ENCODE assay signal across 16 cellular contexts in genomic region chr4:75598390-75598789, GRCh38. TPM values are rescaled to one million over a fixed set of nuclear protein-coding genes. Genes with fewer than 3 reads are reported as not detected.
DNase-seq lines count a peak whose midpoint lies in the region; ATAC-seq, FAIRE-seq and TF ChIP-seq lines count a peak whose summit lies in the region.
"Had no signal": no experiment of that assay in that cellular context is flagged by ENCODE, and none has a peak within 500 bp of the region (broad histone marks: within the 10 kb centered on the region; RNA-seq: fewer than 3 reads in every experiment).

No MANE protein-coding gene starts in this region.

- no peak overlapping the region for H2BK20ac ChIP-seq in IMR-90 (ENCODE audit: low read depth, low read length)

- no peak overlapping the region for H3K18ac ChIP-seq in IMR-90 (ENCODE audit: low read depth, low read length)

- H3K4me3 ChIP-seq in IMR-90 (ENCODE audit: insufficient read depth, low read depth, low read length) = no peak overlapping the region
- no peak overlapping the region for H3K4me3 ChIP-seq in astrocyte (ENCODE audit: insufficient read depth, low read depth, low read length)
- H3K4me3 ChIP-seq: skin epidermis, upper lobe of left lung had no signal

- TF ChIP-seq POLR2A in IMR-90 (IDR thresholded peaks at IDR 0.05; ENCODE audit: low read depth, low read length) = no peak

- no peak overlapping the region for H2AK5ac ChIP-seq in IMR-90 (ENCODE audit: low read depth, low read length)

- H3K27me3 ChIP-seq in IMR-90 (ENCODE audit: control insufficient read depth, insufficient read depth, low read length) = peaks cover 6% of the 10 kb centered on the region
- H3K27me3 ChIP-seq in astrocyte (ENCODE audit: insufficient read depth, low read length) = no peaks in the 10 kb centered on the region
- H3K27me3 ChIP-seq: upper lobe of left lung had no signal

- no peak overlapping the region for H2AFZ ChIP-seq in IMR-90 (replicated peaks; ENCODE audit: low read length, poor library complexity)
- no peak overlapping the region for H2AFZ ChIP-seq in astrocyte (ENCODE audit: low read depth, low read length)

- H3K4me1 Mint-ChIP-seq in astrocyte (ENCODE audit: low read depth, unreplicated experiment) = peaks cover 7% of the 10 kb centered on the region

- POLR2A ChIA-PET in IMR-90 (lab: Charles Lee; ENCODE audit: unreplicated experiment) = no interaction called here

- H4K91ac ChIP-seq in IMR-90 (ENCODE audit: insufficient read depth, low read depth, low read length) = no peak overlapping the region

- no CpG with 5 or more reads among the region's 3 CpGs for WGBS in IMR-90 (ENCODE audit: extremely low coverage in 2 of 2, insufficient read length in 1 of 2), 2 experiments

- H3K4me2 ChIP-seq in IMR-90 (ENCODE audit: low read depth, low read length) (no peak overlapping the region), astrocyte (ENCODE audit: low read length) (no peak overlapping the region)

- no peaks in the 10 kb centered on the region for H4K20me1 ChIP-seq in IMR-90 (ENCODE audit: insufficient read depth, low read length)
- no peaks in the 10 kb centered on the region for H4K20me1 ChIP-seq in astrocyte (ENCODE audit: insufficient read depth, low read length)

- H3K14ac ChIP-seq in IMR-90 (replicated peaks; ENCODE audit: low read depth, low read length) = no peak overlapping the region

- peak overlapping the region; percentile 63 for H3K27ac Mint-ChIP-seq in astrocyte (ENCODE audit: unreplicated experiment)
- H3K27ac Mint-ChIP-seq: activated naive CD8-positive, alpha-beta T cell had no signal

- ATAC-seq in IMR-90 (ENCODE audit: low read depth) (no peak), HG03521 (IDR thresholded peaks at IDR 0.05; ENCODE audit: unreplicated experiment) (no peak), left lobe of liver (no peak)

- no peak overlapping the region for H3K27ac ChIP-seq in IMR-90 (ENCODE audit: insufficient read depth, low read length)
- no peak overlapping the region for H3K27ac ChIP-seq in astrocyte (ENCODE audit: low read depth, low read length)
- H3K27ac ChIP-seq: skin epidermis, upper lobe of left lung had no signal

- no peak overlapping the region for H3K9ac ChIP-seq in IMR-90 (ENCODE audit: low read depth, low read length)
- H3K9ac ChIP-seq in astrocyte (ENCODE audit: low read length) = no peak overlapping the region

- no peaks in the 10 kb centered on the region for H3K27me3 Mint-ChIP-seq in astrocyte (ENCODE audit: low read depth, unreplicated experiment)
- H3K27me3 Mint-ChIP-seq: activated naive CD8-positive, alpha-beta T cell had no signal

- TF ChIP-seq RAD21 in IMR-90 (IDR thresholded peaks at IDR 0.05; ENCODE audit: low read length) = no peak

- in situ Hi-C loops in Caki2 (cut with HindIII; ENCODE audit: low pct_unique_long_range_greater_than_20kb, low sequenced_read_pairs) (no loop called here), IMR-90 (cut with MboI; ENCODE audit: low sequenced_read_pairs) (no loop called here)

- H3K4ac ChIP-seq in IMR-90 (ENCODE audit: low read depth, low read length) = no peak overlapping the region

- peak; percentile 43 for FAIRE-seq in astrocyte (lab: Jason Lieb, UNC)

- H3K36me3 Mint-ChIP-seq in astrocyte (ENCODE audit: low read depth, unreplicated experiment) = no peaks in the 10 kb centered on the region

- H3K36me3 ChIP-seq in IMR-90 (ENCODE audit: control insufficient read depth, insufficient read depth, low read length) (no peaks in the 10 kb centered on the region), astrocyte (ENCODE audit: insufficient read depth, low read length) (no peaks in the 10 kb centered on the region)
- H3K36me3 ChIP-seq: upper lobe of left lung had no signal

- no peak overlapping the region for H2BK120ac ChIP-seq in IMR-90 (ENCODE audit: low read depth, low read length)

- no peaks in the 10 kb centered on the region for H3K79me1 ChIP-seq in IMR-90 (ENCODE audit: low read depth in 1 of 2, low read length in 2 of 2)

- no peak overlapping the region for H4K5ac ChIP-seq in IMR-90 (ENCODE audit: low read depth, low read length)

- H3K56ac ChIP-seq in IMR-90 (ENCODE audit: extremely low read depth, insufficient read depth, low read length) = no peak overlapping the region

- H2BK5ac ChIP-seq in IMR-90 (ENCODE audit: low read depth, low read length, poor library complexity, severe bottlenecking) = no peak overlapping the region

- no peak overlapping the region for H4K8ac ChIP-seq in IMR-90 (ENCODE audit: low read depth in 2 of 2, low read length in 2 of 2)

- no peaks in the 10 kb centered on the region for H3K4me1 ChIP-seq in IMR-90 (ENCODE audit: control insufficient read depth, insufficient read depth, low read length)
- H3K4me1 ChIP-seq in astrocyte (ENCODE audit: insufficient read depth, low read length) = no peaks in the 10 kb centered on the region
- H3K4me1 ChIP-seq: upper lobe of left lung had no signal

- CTCF ChIA-PET in IMR-90 (lab: Yijun Ruan, JAX) = no interaction called here

- no peak for TF ChIP-seq CTCF in IMR-90 (conservative IDR thresholded peaks at IDR 0.05; ENCODE audit: low read depth, low read length)
- no peak for TF ChIP-seq CTCF in astrocyte (IDR thresholded peaks at IDR 0.05; ENCODE audit: insufficient read depth, low read depth, low read length)

- peaks cover 2% of the 10 kb centered on the region; the same call in 1 of the 2 replicates for H3K9me1 ChIP-seq in IMR-90 (ENCODE audit: insufficient read depth, low read length)

- no peaks in the 10 kb centered on the region for H3K9me3 Mint-ChIP-seq in astrocyte (ENCODE audit: unreplicated experiment)

- no peaks in the 10 kb centered on the region for H3K79me2 ChIP-seq in astrocyte (ENCODE audit: insufficient read depth, low read length)

- dilution Hi-C loops in IMR-90 (cut with HindIII; ENCODE audit: low sequenced_read_pairs, unreplicated experiment) = no loop called here

- no peak overlapping the region for H3K4me3 Mint-ChIP-seq in astrocyte (ENCODE audit: unreplicated experiment)
- H3K4me3 Mint-ChIP-seq: activated naive CD8-positive, alpha-beta T cell had no signal

- H3K23ac ChIP-seq in IMR-90 (ENCODE audit: low read depth, low read length) = no peak overlapping the region

- no TSS peak for BruUV-seq in IMR-90 (replicated peaks; lab: Mats Ljungman, UMichigan)

- no peaks in the 10 kb centered on the region for H3K9me3 ChIP-seq in IMR-90 (ENCODE audit: control insufficient read depth, insufficient read depth, low read length)
- H3K9me3 ChIP-seq in astrocyte (ENCODE audit: insufficient read depth, low read depth, low read length) = no peaks in the 10 kb centered on the region
- H3K9me3 ChIP-seq: upper lobe of left lung had no signal

- intact Hi-C loops in IMR-90 (cut with micrococcal nuclease) = no loop called here

- no peak overlapping the region for H2AK9ac ChIP-seq in IMR-90 (replicated peaks; ENCODE audit: low read depth, low read length, poor library complexity)

- DNase-seq in Caki2 (ENCODE audit: low read depth) = peak; percentile 8
- DNase-seq in IMR-90 = peak; percentile 39
- peak; percentile 76 for DNase-seq in astrocyte (ENCODE audit: low read depth)
- DNase-seq in kidney tubule cell (ENCODE audit: low spot score) = peak; percentile 38
- no peak for DNase-seq in NCI-H446 (lab: John Stamatoyannopoulos, UW)
- DNase-seq in left lobe of liver (ENCODE audit: low spot score) = no peak
- DNase-seq: activated CD4-positive, alpha-beta T cell treated with anti-CD3 and anti-CD28 coated beads, Interleukin-2, amount 50 U/mL, for 4 hours; DMS79 treated with DMSO at 0.1 percent for 48 hours; effector CD4-positive, alpha-beta T cell; KG1; NCI-H446 treated with DMSO at 0.1 percent for 48 hours; upper lobe of left lung had no signal

- H2BK15ac ChIP-seq in IMR-90 (ENCODE audit: low read depth, low read length) = no peak overlapping the region

TF ChIP-seq in IMR-90, 13 proteins besides CTCF, POLR2A, EP300 and RAD21:
- TF ChIP-seq CEBPB (IDR thresholded peaks at IDR 0.05; ENCODE audit: low read depth, low read length) (peak; percentile 31; the same call in 1 of the 2 replicates), MAFK (IDR thresholded peaks at IDR 0.05; ENCODE audit: low read depth, low read length) (peak; percentile 69), MAZ (IDR thresholded peaks at IDR 0.05; ENCODE audit: borderline replicate concordance, low read depth, low read length) (no peak)

RNA-seq across cellular contexts. Expression of gene CDKL2, which starts 31.9 kb away (rescaled TPM):
- 1.8 and 5.7 TPM in 2 replicates for total RNA-seq in Caki2 (2014; rRNA removed; shearing (Covaris generic); ENCODE audit: low replicate concordance)
- total RNA-seq in IMR-90 (2012; rRNA removed) (under 0.01 and 0.18 TPM in 2 replicates), astrocyte (3.7 and 4.7 TPM in 2 replicates), left lobe of liver (0.13 TPM)
- polyA plus RNA-seq in IMR-90 (2012; rRNA removed) = 0.09 TPM in 1 of 2 replicates, not detected in the other
- polyA plus RNA-seq in IMR-90 (2012; cell fraction: cytosol; rRNA removed) = 0.03 and 0.06 TPM in 2 replicates
- polyA plus RNA-seq in IMR-90 (2012; cell fraction: nucleus; rRNA removed; ENCODE audit: low replicate concordance) = 0.06 TPM in 1 of 2 replicates, not detected in the other
- total RNA-seq: SK-MEL-5 had no signal

RNA-seq across cellular contexts. Expression of gene ODAPH, which starts 42.5 kb away (rescaled TPM):
- total RNA-seq in Caki2 (2014; rRNA removed; shearing (Covaris generic); ENCODE audit: low replicate concordance) = 0.17 TPM in 1 of 2 replicates, not detected in the other
- total RNA-seq in IMR-90 (2012; rRNA removed) (not detected in 2 replicates), astrocyte (55.3 TPM in 2 replicates), left lobe of liver (not detected)
- polyA plus RNA-seq in IMR-90 (2012; rRNA removed) = not detected in 2 replicates
- not detected in 2 replicates for polyA plus RNA-seq in IMR-90 (2012; cell fraction: cytosol; rRNA removed)
- 0.15 TPM in 1 of 2 replicates, not detected in the other for polyA plus RNA-seq in IMR-90 (2012; cell fraction: nucleus; rRNA removed; ENCODE audit: low replicate concordance)
- total RNA-seq: SK-MEL-5, upper lobe of left lung had no signal

Comparison
In these comparisons a context has a peak if more than half of its experiments do, and no peak if none do; other contexts are left out.
1. DNase-seq: peak in Caki2 (single experiment), IMR-90 (single experiment), astrocyte (single experiment) and kidney tubule cell (single experiment); none in NCI-H446 (0 of 2) and left lobe of liver (single experiment).
2. RNA of gene ODAPH, which starts 42.5 kb away (total RNA-seq): 55.3 TPM in astrocyte; 0.17 TPM in Caki2, not detected in IMR-90 and not detected in left lobe of liver (single experiment); every median in the first group is over 10 times any median in the second.